Comparison of ENCODE assay signal across 12 cellular contexts in genomic region chr7:154777023-154777422, GRCh38.
DNase-seq lines count a peak whose midpoint lies in the region; ATAC-seq and TF ChIP-seq lines count a peak whose summit lies in the region.
"Had no signal": no experiment of that assay in that cellular context is flagged by ENCODE, and none has a peak within 500 bp of the region (broad histone marks: within the 10 kb centered on the region; RNA-seq: fewer than 3 reads in every experiment).

No MANE protein-coding gene starts in this region.

- no peak for TF ChIP-seq CTCF in AG10803 (conservative IDR thresholded peaks at IDR 0.05; ENCODE audit: low read length)
- peak; percentile 70 for TF ChIP-seq CTCF in kidney epithelial cell (IDR thresholded peaks at IDR 0.05; ENCODE audit: insufficient read depth, low read length, poor library complexity, severe bottlenecking)

- H3K27me3 ChIP-seq in kidney epithelial cell (ENCODE audit: control insufficient read depth, insufficient read depth, low read length): no peaks in the 10 kb centered on the region

- no peaks in the 10 kb centered on the region for H3K36me3 ChIP-seq in kidney epithelial cell (ENCODE audit: control insufficient read depth, insufficient read depth, low read length)

- CTCF ChIA-PET in HEK293T (lab: Yijun Ruan, JAX): interaction anchor here (0.7 kb wide), 1 partner anchor 35 kb away, joined by 3 read pairs; no protein-coding TSS in a partner anchor

- no peak for ATAC-seq in HG02610 (IDR thresholded peaks at IDR 0.05; ENCODE audit: unreplicated experiment)
- no peak for ATAC-seq in GM18870 (IDR thresholded peaks at IDR 0.05; ENCODE audit: unreplicated experiment)

- H3K4me3 ChIP-seq in AG10803 (ENCODE audit: low read length): no peak overlapping the region
- no peak overlapping the region for H3K4me3 ChIP-seq in kidney epithelial cell (ENCODE audit: low read depth, low read length)

- POLR2A ChIA-PET in HEK293T (lab: Yijun Ruan, JAX): no interaction called here

- DNase-seq in AG10803 (ENCODE audit: low read depth) (peak; percentile 3), HEK293T (ENCODE audit: extremely low spot score) (peak; percentile 42), SW 1271 (lab: John Stamatoyannopoulos, UW) (peak; percentile 44 to 54), kidney epithelial cell (ENCODE audit: low read depth) (peak; percentile 83), NCI-H69 (lab: John Stamatoyannopoulos, UW) (no peak), NCI-H2029 (lab: John Stamatoyannopoulos, UW) (no peak)
- DNase-seq: activated naive CD4-positive, alpha-beta T cell treated with anti-CD3 and anti-CD28 coated beads, Interleukin-2, amount 10 ng/mL, durations not matched to agents 7 days and 5 days; cortex of kidney; kidney; NCI-H187 treated with DMSO at 0.1 percent for 48 hours had no signal

TF ChIP-seq in HEK293T, 16 proteins besides CTCF, POLR2A, EP300 and RAD21:
- TF ChIP-seq ZNF384 (IDR thresholded peaks at IDR 0.05) (no peak), FOXA1 (IDR thresholded peaks at IDR 0.05) (no peak), SUZ12 (IDR thresholded peaks at IDR 0.05) (no peak), LEF1 (IDR thresholded peaks at IDR 0.05; ENCODE audit: borderline replicate concordance) (no peak), L3MBTL2 (conservative IDR thresholded peaks at IDR 0.05) (no peak), NFRKB (IDR thresholded peaks at IDR 0.05) (no peak), CTBP1 (IDR thresholded peaks at IDR 0.05; ENCODE audit: borderline replicate concordance) (no peak), ELF4 (IDR thresholded peaks at IDR 0.05) (no peak), HDGF (IDR thresholded peaks at IDR 0.05; ENCODE audit: borderline replicate concordance) (no peak), ARNT (IDR thresholded peaks at IDR 0.05) (no peak), BHLHE40 (IDR thresholded peaks at IDR 0.05; ENCODE audit: borderline replicate concordance) (no peak)
- TF ChIP-seq, protein P1, sequence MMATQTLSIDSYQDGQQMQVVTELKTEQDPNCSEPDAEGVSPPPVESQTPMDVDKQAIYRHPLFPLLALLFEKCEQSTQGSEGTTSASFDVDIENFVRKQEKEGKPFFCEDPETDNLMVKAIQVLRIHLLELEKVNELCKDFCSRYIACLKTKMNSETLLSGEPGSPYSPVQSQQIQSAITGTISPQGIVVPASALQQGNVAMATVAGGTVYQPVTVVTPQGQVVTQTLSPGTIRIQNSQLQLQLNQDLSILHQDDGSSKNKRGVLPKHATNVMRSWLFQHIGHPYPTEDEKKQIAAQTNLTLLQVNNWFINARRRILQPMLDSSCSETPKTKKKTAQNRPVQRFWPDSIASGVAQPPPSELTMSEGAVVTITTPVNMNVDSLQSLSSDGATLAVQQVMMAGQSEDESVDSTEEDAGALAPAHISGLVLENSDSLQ (IDR thresholded peaks at IDR 0.05): no peak

Comparison
In these comparisons a context has a peak if more than half of its experiments do, and no peak if none do; other contexts are left out.
1. DNase-seq: peak in AG10803 (single experiment), HEK293T (single experiment), SW 1271 (2 of 2) and kidney epithelial cell (single experiment); none in NCI-H69 (single experiment) and NCI-H2029 (single experiment).